Comparison of ENCODE assay signal across 23 cellular contexts in the genomic region with DNA sequence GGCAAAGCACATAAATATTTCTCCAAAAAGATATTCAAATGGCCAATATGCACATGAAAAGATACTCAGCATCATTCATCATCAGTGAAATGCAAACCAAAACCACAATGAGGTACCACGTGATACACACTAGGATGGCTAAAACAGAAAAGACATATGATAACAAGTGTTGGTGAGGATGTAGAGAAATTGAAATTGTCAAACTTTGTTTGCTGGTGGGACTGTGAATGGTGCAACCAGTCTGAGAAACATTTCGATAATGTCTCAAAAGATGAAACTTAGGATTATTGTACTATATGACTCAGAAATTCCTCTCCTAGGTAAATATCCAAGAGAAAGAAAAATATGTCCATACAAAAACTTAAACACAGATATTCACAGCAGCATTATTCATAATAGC.
"Had no signal": no experiment of that assay in that cellular context is flagged by ENCODE, and none has a peak within 500 bp of the region (broad histone marks: within the 10 kb centered on the region; RNA-seq: fewer than 3 reads in every experiment).

No MANE protein-coding gene starts in this region.

- H3K9me3 ChIP-seq: SJSA1 had no signal

- H3K27ac ChIP-seq: HL-60, SJSA1, SK-N-MC had no signal

- H3K36me3 ChIP-seq: SJSA1 had no signal

- FAIRE-seq: HTR-8/SVneo, RCC 7860 had no signal

- H3K27me3 ChIP-seq: SJSA1 had no signal

- DNase-seq: Kasumi-1, KG1, MM.1S, NCI-H1092 treated with DMSO at 0.1 percent for 48 hours, NCI-H1436, NCI-H187, NCI-H2029, NCI-H2081 treated with DMSO at 0.1 percent for 48 hours, NCI-H2171, NCI-H226, NCI-H446, NCI-H510A, NCI-H524 treated with DMSO at 0.1 percent for 48 hours, NCI-H69, NCI-H774, Right ventricle myocardium superior, RPMI8226, SIG-M5 had no signal

- H3K4me3 ChIP-seq: SJSA1, SK-N-MC had no signal
